1 cellular context compared by ENCODE assay signal in genomic region chr13:32080328-32080744, GRCh38.
TF ChIP-seq lines count a peak whose summit lies in the region.

No MANE protein-coding gene starts in this region.

TF ChIP-seq in HepG2, 621 proteins besides CTCF, POLR2A, EP300 and RAD21 (continued from another document):
- no peak for TF ChIP-seq ZBTB46 (CRISPR knock-in tag; IDR thresholded peaks at IDR 0.05; ENCODE audit: borderline replicate concordance)
- TF ChIP-seq ZBTB14 (CRISPR knock-in tag; IDR thresholded peaks at IDR 0.05): no peak
- TF ChIP-seq GTF2F1 (IDR thresholded peaks at IDR 0.05; ENCODE audit: low read length): no peak
- no peak for TF ChIP-seq RBM39 (IDR thresholded peaks at IDR 0.05; ENCODE audit: low read depth, low read length, poor library complexity, severe bottlenecking)
- TF ChIP-seq ZNF597 (CRISPR knock-in tag; IDR thresholded peaks at IDR 0.05): no peak
- no peak for TF ChIP-seq DR1 (CRISPR knock-in tag; IDR thresholded peaks at IDR 0.05)
- TF ChIP-seq ZNF512B (CRISPR knock-in tag; IDR thresholded peaks at IDR 0.05; ENCODE audit: borderline replicate concordance): no peak
- no peak for TF ChIP-seq MYC (CRISPR knock-in tag; IDR thresholded peaks at IDR 0.05; ENCODE audit: borderline replicate concordance)
